9 cellular contexts compared by ENCODE assay signal in the genomic region with DNA sequence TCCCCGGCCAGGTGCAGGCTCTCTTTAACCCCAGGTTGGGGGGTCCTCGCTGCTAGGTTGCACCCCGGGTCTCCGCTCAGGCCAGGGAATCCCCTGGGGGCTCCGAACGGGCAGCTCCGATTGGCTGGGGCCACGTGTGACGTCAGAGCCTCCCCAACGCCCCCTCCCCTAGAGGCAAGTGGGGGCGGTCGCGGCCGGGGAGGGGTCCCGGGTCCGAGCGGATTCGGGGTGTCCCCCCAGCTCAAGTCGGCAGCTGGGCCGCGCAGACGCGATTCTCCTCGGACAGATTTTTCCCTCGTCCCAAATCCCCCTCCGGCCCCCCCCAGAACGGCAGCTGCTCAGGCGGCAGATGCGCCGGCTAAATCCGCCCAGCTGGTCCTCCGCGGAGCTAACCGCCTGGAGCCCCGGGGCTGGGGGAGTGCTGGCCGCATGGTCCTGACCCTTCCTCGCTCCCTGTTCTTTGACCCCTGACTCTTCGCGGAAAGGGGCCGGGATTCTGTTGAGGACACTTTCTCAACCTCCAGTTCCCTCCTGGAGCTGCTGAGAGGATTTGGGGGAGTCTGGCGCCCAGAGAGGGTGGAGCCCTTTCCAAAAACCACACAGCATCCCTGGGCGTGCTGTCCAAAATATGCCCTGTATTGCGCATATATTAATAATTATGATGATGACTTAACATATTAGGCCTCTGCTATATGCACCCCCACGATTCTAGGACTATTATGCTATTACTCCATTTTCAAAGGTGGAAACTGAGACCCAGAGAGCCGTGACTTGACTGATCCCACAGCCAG. TPM values are rescaled to one million over a fixed set of nuclear protein-coding genes. Genes with fewer than 3 reads are reported as not detected.
DNase-seq lines count a peak whose midpoint lies in the region; ATAC-seq, FAIRE-seq and TF ChIP-seq lines count a peak whose summit lies in the region.
"Had no signal": no experiment of that assay in that cellular context is flagged by ENCODE, and none has a peak within 500 bp of the region (broad histone marks: within the 10 kb centered on the region; RNA-seq: fewer than 3 reads in every experiment).

No MANE protein-coding gene starts in this region.

- no peak overlapping the region for H3K9ac ChIP-seq in GM12878 (ENCODE audit: control insufficient read depth, insufficient read depth, low read length)

- H3K9me3 ChIP-seq in GM12878 (replicated peaks; ENCODE audit: control insufficient read depth, insufficient read depth, low read length) (no peaks in the 10 kb centered on the region), lower lobe of right lung (no peaks in the 10 kb centered on the region)

- ATAC-seq in GM12878 (no peak), lower lobe of right lung (no peak), HG02623 (IDR thresholded peaks at IDR 0.05; ENCODE audit: unreplicated experiment) (no peak)

- no peaks in the 10 kb centered on the region for H3K79me2 ChIP-seq in GM12878 (ENCODE audit: control insufficient read depth, insufficient read depth, low read length)

- H3K27ac ChIP-seq in GM12878 (ENCODE audit: control insufficient read depth, insufficient read depth) (no peak overlapping the region), lower lobe of right lung (no peak overlapping the region)

- no peak for TF ChIP-seq CTCF in HFF-Myc (IDR thresholded peaks at IDR 0.05; ENCODE audit: low read depth, low read length, missing control alignments)
- TF ChIP-seq CTCF in GM12878 (IDR thresholded peaks at IDR 0.05 in 2 of 3, conservative IDR thresholded peaks at IDR 0.05 in 1 of 3; ENCODE audit: control insufficient read depth in 2 of 3, extremely low read depth in 1 of 3, insufficient read depth in 1 of 3, low read depth in 3 of 3, low read length in 3 of 3): no peak
- TF ChIP-seq CTCF in lower lobe of right lung (IDR thresholded peaks at IDR 0.05): no peak

- in situ Hi-C loops in GM12878 (cut with MboI): no loop called here

- no peak for TF ChIP-seq RAD21 in GM12878 (IDR thresholded peaks at IDR 0.05; ENCODE audit: insufficient read depth, low read depth, low read length)

- peak overlapping the region; percentile 55; the same call in 1 of the 2 replicates for H3K4me2 ChIP-seq in GM12878 (ENCODE audit: control insufficient read depth, insufficient read depth)

- peaks cover 6 to 10% of the 10 kb centered on the region in 2 experiments for H3K27me3 ChIP-seq in GM12878 (replicated peaks in 1 of 2; ENCODE audit: control insufficient read depth in 2 of 2, insufficient read depth in 2 of 2, low read length in 1 of 2)
- H3K27me3 ChIP-seq in lower lobe of right lung (ENCODE audit: low read depth): peaks cover 76% of the 10 kb centered on the region

- RAD21 ChIA-PET in GM12878 (lab: Charles Lee; ENCODE audit: unreplicated experiment): no interaction called here

- H2AFZ ChIP-seq in GM12878 (ENCODE audit: control insufficient read depth, low read depth, low read length): no peak overlapping the region

- H3K4me3 ChIP-seq in HFF-Myc (replicated peaks; ENCODE audit: low read depth, low read length) (peak overlapping the region; percentile 44), GM12878 (no peak overlapping the region), lower lobe of right lung (peak overlapping the region; percentile 37)

- SMC1A ChIA-PET in GM12878 (lab: Charles Lee; ENCODE audit: uncharacterized antibody, unreplicated experiment): interaction anchor here (1.1 kb wide), 1 partner anchor 12 kb away, joined by 3 read pairs; no protein-coding TSS in a partner anchor

- FAIRE-seq in GM12878 (lab: Jason Lieb, UNC): no peak

- TF ChIP-seq POLR2A in GM12878 (IDR thresholded peaks at IDR 0.05; ENCODE audit: low read depth, low read length): no peak

- H4K20me1 ChIP-seq in GM12878 (ENCODE audit: control insufficient read depth, insufficient read depth): no peaks in the 10 kb centered on the region

- no peak for TF ChIP-seq EP300 in GM12878 (IDR thresholded peaks at IDR 0.05; ENCODE audit: borderline replicate concordance in 1 of 2, control insufficient read depth in 1 of 2, low read depth in 2 of 2, low read length in 2 of 2)

- no TSS peak for BruUV-seq in GM12878 (replicated peaks; lab: Mats Ljungman, UMichigan)

- WGBS in GM12878 (ENCODE audit: insufficient coverage, insufficient replicate concordance, low lambda C conversion rate, missing lambda C conversion rate): 25% methylated on average over 45 of the region's 45 CpGs

- DNase-seq in 8988T: peak; percentile 47
- DNase-seq in HFF-Myc (ENCODE audit: extremely low read depth, low read depth): no peak
- no peak for DNase-seq in GM12878 (ENCODE audit: low read depth, low spot score)
- DNase-seq in lower lobe of right lung: no peak
- no peak for DNase-seq in NOMO-1 treated with dmso at 0.1 percent for 144 hours (lab: John Stamatoyannopoulos, UW; ENCODE audit: unreplicated experiment)
- DNase-seq in inferior parietal cortex (ENCODE audit: extremely low spot score): no peak
- no peak for DNase-seq in NCI-H187 treated with DMSO at 0.1 percent for 48 hours (lab: John Stamatoyannopoulos, UW)
- DNase-seq: activated effector memory CD4-positive, alpha-beta T cell treated with Interleukin-2 at 50 U/mL for 16 hours had no signal

- POLR2A ChIA-PET in GM12878 (lab: Charles Lee): no interaction called here

- intact Hi-C loops in GM12878 (cut with micrococcal nuclease; ENCODE audit: unreplicated experiment): no loop called here
- intact Hi-C loops in lower lobe of right lung (cut with DNase I): no loop called here

- H3K36me3 ChIP-seq in GM12878 (ENCODE audit: control insufficient read depth in 2 of 2, insufficient read depth in 2 of 2, low read length in 1 of 2) (no peaks in the 10 kb centered on the region), lower lobe of right lung (no peaks in the 10 kb centered on the region)

- H3K4me1 ChIP-seq in GM12878 (ENCODE audit: control insufficient read depth, insufficient read depth, low read length) (no peaks in the 10 kb centered on the region), lower lobe of right lung (peaks cover 15% of the 10 kb centered on the region)

- CTCF ChIA-PET in GM12878 (lab: Yijun Ruan, JAX): interaction anchor here (1.4 kb wide), 1 partner anchor 18 kb away, joined by 3 read pairs; no protein-coding TSS in a partner anchor

RNA-seq across cellular contexts. Expression of gene SEMA6B, which starts 25.4 kb away (rescaled TPM):
- total RNA-seq in GM12878 (2013; cell fraction: nucleolus; rRNA removed): not detected in 2 replicates
- total RNA-seq in GM12878 (2014; rRNA removed): not detected in 2 replicates
- not detected in 2 replicates for total RNA-seq in GM12878 (2014; rRNA removed; fragmentation: Illumina TruSeq; extraction: Trizol)
- total RNA-seq in GM12878 (2021): 0.08 and 0.13 TPM in 2 replicates
- polyA plus RNA-seq in GM12878 (2011; ENCODE audit: low read depth): not detected
- polyA plus RNA-seq in GM12878 (2011; rRNA removed): not detected in 2 replicates
- 0.03 and 0.10 TPM in 2 replicates for polyA plus RNA-seq in GM12878 (2011; cell fraction: cytosol; rRNA removed)
- polyA plus RNA-seq in GM12878 (2011; cell fraction: nucleus; rRNA removed): 0.04 and 0.12 TPM in 2 replicates
- 0.06 TPM in 1 of 2 replicates, not detected in the other for polyA plus RNA-seq in GM12878 (2012)
- not detected in 2 replicates for polyA plus RNA-seq in GM12878 (2014; fragmentation: Illumina TruSeq; extraction: Trizol)
- polyA plus RNA-seq in GM12878 (2014; fragmentation: Nextera tagmentation; extraction: Ambion mirVana): not detected
- not detected in 2 replicates for polyA plus RNA-seq in GM12878 (2014; rRNA removed)
- polyA plus RNA-seq in GM12878 (2016; fragmentation: Nextera tagmentation; extraction: Ambion mirVana): not detected
- polyA minus RNA-seq in GM12878 (2011; rRNA and poly(A)+ RNA removed): not detected in 2 replicates
- not detected in 2 replicates for polyA minus RNA-seq in GM12878 (2011; cell fraction: cytosol; rRNA and poly(A)+ RNA removed)
- not detected in 2 replicates for polyA minus RNA-seq in GM12878 (2011; cell fraction: nucleus; rRNA and poly(A)+ RNA removed)
- 11.3 TPM for total RNA-seq in lower lobe of right lung

RNA-seq across cellular contexts. Expression of gene LRG1, which starts 45.0 kb away (rescaled TPM):
- 0.69 and 1.4 TPM in 2 replicates for total RNA-seq in GM12878 (2013; cell fraction: nucleolus; rRNA removed)
- total RNA-seq in GM12878 (2014; rRNA removed) (0.44 and 0.62 TPM in 2 replicates), GM12878 (2014; rRNA removed; fragmentation: Illumina TruSeq; extraction: Trizol) (0.51 and 0.63 TPM in 2 replicates), GM12878 (2021) (1.1 and 1.2 TPM in 2 replicates), lower lobe of right lung (14.9 TPM)
- polyA plus RNA-seq in GM12878 (2011; ENCODE audit: low read depth): 0.31 TPM
- polyA plus RNA-seq in GM12878 (2011; rRNA removed) (2.5 and 4.7 TPM in 2 replicates), GM12878 (2014; fragmentation: Illumina TruSeq; extraction: Trizol) (0.13 and 0.53 TPM in 2 replicates), GM12878 (2014; fragmentation: Nextera tagmentation; extraction: Ambion mirVana) (under 1 TPM; 0.29 to 0.31 TPM), GM12878 (2014; rRNA removed) (1.0 and 1.6 TPM in 2 replicates), GM12878 (2016; fragmentation: Nextera tagmentation; extraction: Ambion mirVana) (under 1 TPM; 0.43 TPM)
- 6.4 and 7.8 TPM in 2 replicates for polyA plus RNA-seq in GM12878 (2011; cell fraction: cytosol; rRNA removed)
- 1.4 and 1.6 TPM in 2 replicates for polyA plus RNA-seq in GM12878 (2011; cell fraction: nucleus; rRNA removed)
- 0.89 and 0.93 TPM in 2 replicates for polyA plus RNA-seq in GM12878 (2012)
- polyA minus RNA-seq in GM12878 (2011; rRNA and poly(A)+ RNA removed): 1.8 and 4.3 TPM in 2 replicates
- 1.5 and 1.7 TPM in 2 replicates for polyA minus RNA-seq in GM12878 (2011; cell fraction: cytosol; rRNA and poly(A)+ RNA removed)
- polyA minus RNA-seq in GM12878 (2011; cell fraction: nucleus; rRNA and poly(A)+ RNA removed): 0.85 and 1.1 TPM in 2 replicates

RNA-seq across cellular contexts. Expression of gene PLIN5, which starts 49.8 kb away (rescaled TPM):
- total RNA-seq in GM12878 (2013; cell fraction: nucleolus; rRNA removed): 0.39 and 0.79 TPM in 2 replicates
- total RNA-seq in GM12878 (2014; rRNA removed) (not detected in 2 replicates), GM12878 (2014; rRNA removed; fragmentation: Illumina TruSeq; extraction: Trizol) (not detected in 2 replicates), GM12878 (2021) (0.11 and 0.15 TPM in 2 replicates), lower lobe of right lung (19.9 TPM)
- not detected for polyA plus RNA-seq in GM12878 (2011; ENCODE audit: low read depth)
- polyA plus RNA-seq in GM12878 (2011; rRNA removed) (0.20 and 0.33 TPM in 2 replicates), GM12878 (2014; fragmentation: Illumina TruSeq; extraction: Trizol) (not detected in 2 replicates), GM12878 (2014; fragmentation: Nextera tagmentation; extraction: Ambion mirVana) (not detected), GM12878 (2014; rRNA removed) (not detected in 2 replicates), GM12878 (2016; fragmentation: Nextera tagmentation; extraction: Ambion mirVana) (not detected)
- polyA plus RNA-seq in GM12878 (2011; cell fraction: cytosol; rRNA removed): 0.21 and 0.28 TPM in 2 replicates
- 0.58 and 0.69 TPM in 2 replicates for polyA plus RNA-seq in GM12878 (2011; cell fraction: nucleus; rRNA removed)
- 0.14 and 0.26 TPM in 2 replicates for polyA plus RNA-seq in GM12878 (2012)
- 0.36 TPM in 1 of 2 replicates, not detected in the other for polyA minus RNA-seq in GM12878 (2011; rRNA and poly(A)+ RNA removed)
- not detected in 2 replicates for polyA minus RNA-seq in GM12878 (2011; cell fraction: cytosol; rRNA and poly(A)+ RNA removed)
- polyA minus RNA-seq in GM12878 (2011; cell fraction: nucleus; rRNA and poly(A)+ RNA removed): 0.36 TPM in 1 of 2 replicates, not detected in the other

RNA-seq across cellular contexts. Expression of gene TNFAIP8L1, which starts 54.5 kb away (rescaled TPM):
- total RNA-seq in GM12878 (2013; cell fraction: nucleolus; rRNA removed): 17.9 and 19.3 TPM in 2 replicates
- total RNA-seq in GM12878 (2014; rRNA removed): 5.0 TPM in 2 replicates
- 8.3 and 8.7 TPM in 2 replicates for total RNA-seq in GM12878 (2014; rRNA removed; fragmentation: Illumina TruSeq; extraction: Trizol)
- 12.7 and 14.3 TPM in 2 replicates for total RNA-seq in GM12878 (2021)
- polyA plus RNA-seq in GM12878 (2011; ENCODE audit: low read depth): 4.5 TPM
- polyA plus RNA-seq in GM12878 (2011; rRNA removed): 7.6 and 9.0 TPM in 2 replicates
- 14.0 and 14.6 TPM in 2 replicates for polyA plus RNA-seq in GM12878 (2011; cell fraction: cytosol; rRNA removed)
- polyA plus RNA-seq in GM12878 (2011; cell fraction: nucleus; rRNA removed): 4.2 and 6.9 TPM in 2 replicates
- 7.7 and 9.0 TPM in 2 replicates for polyA plus RNA-seq in GM12878 (2012)
- polyA plus RNA-seq in GM12878 (2014; fragmentation: Illumina TruSeq; extraction: Trizol): 4.6 and 8.6 TPM in 2 replicates
- 1 to 10 TPM in 1 of 2 experiments, under 1 TPM in 1; 0.93 to 2.4 TPM for polyA plus RNA-seq in GM12878 (2014; fragmentation: Nextera tagmentation; extraction: Ambion mirVana)
- polyA plus RNA-seq in GM12878 (2014; rRNA removed): 12.4 and 13.1 TPM in 2 replicates
- polyA plus RNA-seq in GM12878 (2016; fragmentation: Nextera tagmentation; extraction: Ambion mirVana): 1 to 10 TPM; 8.3 to 9.2 TPM
- 6.7 and 13.4 TPM in 2 replicates for polyA minus RNA-seq in GM12878 (2011; rRNA and poly(A)+ RNA removed)
- 5.9 and 6.3 TPM in 2 replicates for polyA minus RNA-seq in GM12878 (2011; cell fraction: cytosol; rRNA and poly(A)+ RNA removed)
- 4.1 and 6.6 TPM in 2 replicates for polyA minus RNA-seq in GM12878 (2011; cell fraction: nucleus; rRNA and poly(A)+ RNA removed)
- total RNA-seq in lower lobe of right lung: 11.2 TPM

Comparison
In these comparisons a context has a peak if more than half of its experiments do, and no peak if none do; other contexts are left out.
1. RNA of gene SEMA6B, which starts 25.4 kb away (total RNA-seq): 11.3 TPM in lower lobe of right lung (single experiment); 0.08 to 0.13 TPM in GM12878; every median in the first group is over 10 times any median in the second.
2. RNA of gene PLIN5, which starts 49.8 kb away (total RNA-seq): 19.9 TPM in lower lobe of right lung (single experiment); 0.11 to 0.79 TPM in GM12878; every median in the first group is over 10 times any median in the second.